1 cellular context compared by ENCODE assay signal in genomic region chr11:123437236-123437979, GRCh38.
TF ChIP-seq lines count a peak whose summit lies in the region.

No MANE protein-coding gene starts in this region.

TF ChIP-seq in HepG2, 621 proteins besides CTCF, POLR2A, EP300 and RAD21:
- TF ChIP-seq ARID5B (CRISPR knock-in tag; IDR thresholded peaks at IDR 0.05) (no peak), HNRNPK (IDR thresholded peaks at IDR 0.05; ENCODE audit: low read depth, low read length, poor library complexity, severe bottlenecking) (no peak), ZNF205 (CRISPR knock-in tag; IDR thresholded peaks at IDR 0.05) (no peak), SRSF1 (optimal IDR thresholded peaks at IDR 0.05; ENCODE audit: low read depth, low read length) (no peak), ZMAT5 (CRISPR knock-in tag; IDR thresholded peaks at IDR 0.05; ENCODE audit: borderline replicate concordance, low read depth) (no peak), HMGXB3 (CRISPR knock-in tag; IDR thresholded peaks at IDR 0.05; ENCODE audit: borderline replicate concordance) (no peak)
- TF ChIP-seq, protein P1, sequence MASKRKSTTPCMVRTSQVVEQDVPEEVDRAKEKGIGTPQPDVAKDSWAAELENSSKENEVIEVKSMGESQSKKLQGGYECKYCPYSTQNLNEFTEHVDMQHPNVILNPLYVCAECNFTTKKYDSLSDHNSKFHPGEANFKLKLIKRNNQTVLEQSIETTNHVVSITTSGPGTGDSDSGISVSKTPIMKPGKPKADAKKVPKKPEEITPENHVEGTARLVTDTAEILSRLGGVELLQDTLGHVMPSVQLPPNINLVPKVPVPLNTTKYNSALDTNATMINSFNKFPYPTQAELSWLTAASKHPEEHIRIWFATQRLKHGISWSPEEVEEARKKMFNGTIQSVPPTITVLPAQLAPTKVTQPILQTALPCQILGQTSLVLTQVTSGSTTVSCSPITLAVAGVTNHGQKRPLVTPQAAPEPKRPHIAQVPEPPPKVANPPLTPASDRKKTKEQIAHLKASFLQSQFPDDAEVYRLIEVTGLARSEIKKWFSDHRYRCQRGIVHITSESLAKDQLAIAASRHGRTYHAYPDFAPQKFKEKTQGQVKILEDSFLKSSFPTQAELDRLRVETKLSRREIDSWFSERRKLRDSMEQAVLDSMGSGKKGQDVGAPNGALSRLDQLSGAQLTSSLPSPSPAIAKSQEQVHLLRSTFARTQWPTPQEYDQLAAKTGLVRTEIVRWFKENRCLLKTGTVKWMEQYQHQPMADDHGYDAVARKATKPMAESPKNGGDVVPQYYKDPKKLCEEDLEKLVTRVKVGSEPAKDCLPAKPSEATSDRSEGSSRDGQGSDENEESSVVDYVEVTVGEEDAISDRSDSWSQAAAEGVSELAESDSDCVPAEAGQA (IDR thresholded peaks at IDR 0.05; ENCODE audit: low read depth): no peak
- TF ChIP-seq, protein P1 (CRISPR knock-in tag; IDR thresholded peaks at IDR 0.05; ENCODE audit: borderline replicate concordance): no peak
TF ChIP-seq in HepG2: peak in this region for 0.
